Comparison of ENCODE assay signal across 34 cellular contexts in the genomic region with DNA sequence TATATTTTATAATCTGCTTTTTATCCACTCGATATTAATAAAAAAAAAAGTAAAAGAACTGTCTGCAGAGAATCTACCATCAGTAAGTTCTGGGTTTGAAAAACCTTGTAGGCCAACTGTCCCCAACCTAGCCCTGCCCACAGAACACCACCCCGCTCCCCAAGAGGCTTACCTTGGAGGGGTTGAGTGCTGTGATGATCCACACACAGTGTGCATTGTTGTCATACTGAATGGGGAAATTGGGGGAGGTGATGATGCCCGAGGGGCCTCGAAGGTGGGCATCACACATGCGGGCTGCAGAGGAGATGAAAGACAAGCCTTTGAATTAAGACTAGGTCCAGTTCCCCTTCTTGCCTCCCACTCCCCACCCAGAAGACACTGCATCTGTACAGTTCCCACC. TPM values are rescaled to one million over a fixed set of nuclear protein-coding genes. Genes with fewer than 3 reads are reported as not detected.
"Had no signal": no experiment of that assay in that cellular context is flagged by ENCODE, and none has a peak within 500 bp of the region (broad histone marks: within the 10 kb centered on the region; RNA-seq: fewer than 3 reads in every experiment).

No MANE protein-coding gene starts in this region.

- H3K9me3 ChIP-seq: neutrophil, psoas muscle, uterus had no signal

- H3K27me3 ChIP-seq: hepatocyte, neutrophil, right lobe of liver, tibial nerve, uterus had no signal

- H3K36me3 Mint-ChIP-seq: memory B cell; stimulated activated memory B cell treated with anti-CD40 and anti-IgM and Interleukin-4, amounts not matched to agents 10 μg/mL and 1 μg/mL and 100 μg/mL, for 72 hours; type B pancreatic cell had no signal

- H3K4me2 ChIP-seq: hepatocyte, smooth muscle cell had no signal

- H3K27ac Mint-ChIP-seq: memory B cell; naive thymus-derived CD8-positive, alpha-beta T cell; nephron; stimulated activated memory B cell treated with anti-CD40 and anti-IgM and Interleukin-4, amounts not matched to agents 10 μg/mL and 1 μg/mL and 100 μg/mL, for 72 hours; stimulated activated naive CD8-positive, alpha-beta T cell treated with anti-CD3 and anti-CD28 coated beads, Interleukin-15, amount 100 ng/mL, for 72 hours; type B pancreatic cell had no signal

- H3K9me3 Mint-ChIP-seq: neural crest cell had no signal

- H3K9ac ChIP-seq: parathyroid adenoma had no signal

- DNase-seq: heart right ventricle; kidney glomerular epithelial cell; left ventricle myocardium inferior; naive thymus-derived CD8-positive, alpha-beta T cell; occipital lobe; psoas muscle; right lobe of liver; stimulated activated CD4-positive, alpha-beta T cell treated with anti-CD3 and anti-CD28 coated beads, Interleukin-1b, Interleukin-23, amount 100 ng/mL, for 48 hours; stimulated activated CD4-positive, alpha-beta T cell treated with anti-CD3 and anti-CD28 coated beads, Interleukin-2, amount 100 ng/mL, for 48 hours; stimulated activated CD4-positive, alpha-beta T cell treated with anti-CD3 and anti-CD28 coated beads, Interleukin-4, amount 100 ng/mL, for 4 hours; stimulated activated CD8-positive, alpha-beta memory T cell treated with anti-CD3 and anti-CD28 coated beads, Interleukin-4, amount 100 ng/mL, for 48 hours; stimulated activated naive CD4-positive, alpha-beta T cell treated with Interleukin-2 at 50 U/mL for 16 hours; stimulated activated naive CD8-positive, alpha-beta T cell treated with anti-CD3 and anti-CD28 coated beads, Interleukin-15, amount 100 ng/mL, for 72 hours; substantia nigra; uterus had no signal

- H3K4me1 ChIP-seq: heart right ventricle, left ventricle myocardium inferior, parathyroid adenoma, psoas muscle, right lobe of liver, uterus had no signal

- ATAC-seq: heart right ventricle; naive thymus-derived CD8-positive, alpha-beta T cell; psoas muscle; right lobe of liver; stimulated activated memory B cell treated with anti-CD40 and anti-IgM and Interleukin-4, amounts not matched to agents 10 μg/mL and 1 μg/mL and 100 μg/mL, for 72 hours; stimulated activated naive CD8-positive, alpha-beta T cell treated with anti-CD3 and anti-CD28 coated beads, Interleukin-15, amount 100 ng/mL, for 72 hours had no signal

- H3K4me3 Mint-ChIP-seq: memory B cell; naive thymus-derived CD8-positive, alpha-beta T cell; nephron; neural crest cell; stimulated activated memory B cell treated with anti-CD40 and anti-IgM and Interleukin-4, amounts not matched to agents 10 μg/mL and 1 μg/mL and 100 μg/mL, for 72 hours; stimulated activated naive CD8-positive, alpha-beta T cell treated with anti-CD3 and anti-CD28 coated beads, Interleukin-15, amount 100 ng/mL, for 72 hours; type B pancreatic cell had no signal

- H3K36me3 ChIP-seq: heart right ventricle, left ventricle myocardium inferior, neutrophil, right lobe of liver, tibial nerve, uterus had no signal

- H3K4me1 Mint-ChIP-seq: memory B cell; naive thymus-derived CD8-positive, alpha-beta T cell; nephron; neural crest cell; stimulated activated memory B cell treated with anti-CD40 and anti-IgM and Interleukin-4, amounts not matched to agents 10 μg/mL and 1 μg/mL and 100 μg/mL, for 72 hours; stimulated activated naive CD8-positive, alpha-beta T cell treated with anti-CD3 and anti-CD28 coated beads, Interleukin-15, amount 100 ng/mL, for 72 hours had no signal

- H3K4me3 ChIP-seq: heart right ventricle, hepatocyte, left ventricle myocardium inferior, psoas muscle, right lobe of liver, smooth muscle cell, tibial nerve, uterus had no signal

- H2AFZ ChIP-seq: hepatocyte, parathyroid adenoma had no signal

- H3K27ac ChIP-seq: heart right ventricle, hepatocyte, left ventricle myocardium inferior, neutrophil, parathyroid adenoma, psoas muscle, right lobe of liver, tibial nerve, uterus had no signal

RNA-seq across cellular contexts. Expression of gene HMGB4, which starts 53.3 kb away (rescaled TPM):
- total RNA-seq: heart right ventricle; hepatocyte; left ventricle myocardium inferior; lower leg skin; lung microvascular endothelial cell; mucosa of gallbladder; naive thymus-derived CD8-positive, alpha-beta T cell; neural crest cell; occipital lobe; osteocyte; posterior vena cava; psoas muscle; right lobe of liver; skeletal muscle tissue; smooth muscle cell; temporal lobe; tibial nerve; ureter; uterus had no signal
- polyA plus RNA-seq: heart right ventricle; hepatocyte; keratinocyte; naive thymus-derived CD8-positive, alpha-beta T cell; psoas muscle; smooth muscle cell had no signal
